In genomic region chrX:153609917-153610833, GRCh38 we compare ENCODE assay signal across 1 cellular context.
TF ChIP-seq lines count a peak whose summit lies in the region.

No MANE protein-coding gene starts in this region.

TF ChIP-seq in K562, 482 proteins besides CTCF, POLR2A, EP300 and RAD21 (continued from another document and continues in another):
- peak; percentile 81 for TF ChIP-seq ZNF740 (CRISPR knock-in tag; IDR thresholded peaks at IDR 0.05)
- TF ChIP-seq ZNF740 (tag; IDR thresholded peaks at IDR 0.05), result no peak
- TF ChIP-seq MNT (conservative IDR thresholded peaks at IDR 0.05), result peak; percentile 55 to 61
- no peak for TF ChIP-seq AFF1 (IDR thresholded peaks at IDR 0.05; ENCODE audit: low read depth in 1 of 2, partially characterized antibody in 2 of 2)
- peak; percentile 77; the same call in 1 of the 2 replicates for TF ChIP-seq E2F4 (CRISPR knock-in tag; IDR thresholded peaks at IDR 0.05; ENCODE audit: low read depth)
- no peak for TF ChIP-seq CREBBP (IDR thresholded peaks at IDR 0.05; ENCODE audit: low read depth, low read length)
- peak in 1 of 2 experiments; percentile 74; a peak in 1 of 4 replicates for TF ChIP-seq SRF (CRISPR knock-in tag; IDR thresholded peaks at IDR 0.05)
- no peak for TF ChIP-seq ZNF518B (CRISPR knock-in tag; IDR thresholded peaks at IDR 0.05)
- TF ChIP-seq ZNF143 (CRISPR knock-in tag; IDR thresholded peaks at IDR 0.05), result 0 out of 2 replicates have a peak, but pooled peaks have one; percentile 54
- TF ChIP-seq CXXC5 (CRISPR knock-in tag; IDR thresholded peaks at IDR 0.05), result peak; percentile 70
- peak; percentile 67 for TF ChIP-seq ZNF263 (CRISPR knock-in tag; IDR thresholded peaks at IDR 0.05; ENCODE audit: borderline replicate concordance)
- TF ChIP-seq ZSCAN29 (IDR thresholded peaks at IDR 0.05), result 0 out of 2 replicates have a peak, but pooled peaks have one; percentile 41
- TF ChIP-seq FOXP4 (CRISPR knock-in tag; IDR thresholded peaks at IDR 0.05; ENCODE audit: borderline replicate concordance), result peak; percentile 95; the same call in 1 of the 2 replicates
- TF ChIP-seq RNF2 (IDR thresholded peaks at IDR 0.05), result no peak
- peak; percentile 94 for TF ChIP-seq CBFB (CRISPR knock-in tag; IDR thresholded peaks at IDR 0.05)
- TF ChIP-seq ZBTB1 (CRISPR knock-in tag; IDR thresholded peaks at IDR 0.05; ENCODE audit: borderline replicate concordance, low read depth), result peak; percentile 92
- TF ChIP-seq CTCFL (IDR thresholded peaks at IDR 0.05; ENCODE audit: borderline replicate concordance, insufficient read depth, low read depth, low read length, poor library complexity, severe bottlenecking), result peak; percentile 63
- no peak for TF ChIP-seq HDAC2 (IDR thresholded peaks at IDR 0.05)
- peak; percentile 86 for TF ChIP-seq RFX1 (IDR thresholded peaks at IDR 0.05)
- peak; percentile 97 for TF ChIP-seq FOXP1 (CRISPR knock-in tag; IDR thresholded peaks at IDR 0.05)
- TF ChIP-seq ZNF384 (IDR thresholded peaks at IDR 0.05; ENCODE audit: low read depth, low read length), result no peak
- no peak for TF ChIP-seq NFIX (CRISPR knock-in tag; IDR thresholded peaks at IDR 0.05; ENCODE audit: low read depth)
- TF ChIP-seq DEAF1 (CRISPR knock-in tag; IDR thresholded peaks at IDR 0.05), result peak; percentile 32; the same call in 1 of the 2 replicates
- no peak for TF ChIP-seq TARDBP (IDR thresholded peaks at IDR 0.05)
- peak in 1 of 2 experiments; percentile 78; a peak in 1 of 4 replicates for TF ChIP-seq FOXA3 (CRISPR knock-in tag; conservative IDR thresholded peaks at IDR 0.05 in 1 of 2, IDR thresholded peaks at IDR 0.05 in 1 of 2)
- TF ChIP-seq IRF1 (CRISPR knock-in tag; IDR thresholded peaks at IDR 0.05; ENCODE audit: borderline replicate concordance), result 0 out of 2 replicates have a peak, but pooled peaks have one; percentile 37
- TF ChIP-seq ZBTB49 (CRISPR knock-in tag; IDR thresholded peaks at IDR 0.05; ENCODE audit: borderline replicate concordance), result no peak
- no peak for TF ChIP-seq GATAD2B (IDR thresholded peaks at IDR 0.05; ENCODE audit: borderline replicate concordance)
- no peak for TF ChIP-seq POLR3G (IDR thresholded peaks at IDR 0.05; ENCODE audit: extremely low read depth, insufficient read length, insufficient replicate concordance)
- TF ChIP-seq ATF6 (CRISPR knock-in tag; IDR thresholded peaks at IDR 0.05), result no peak
- TF ChIP-seq ZBTB7A (IDR thresholded peaks at IDR 0.05; ENCODE audit: borderline replicate concordance, control insufficient read depth, low read depth, low read length), result peak; percentile 33; the same call in 1 of the 2 replicates
- TF ChIP-seq L3MBTL2 (IDR thresholded peaks at IDR 0.05), result peak; percentile 86
